Comparison of ENCODE assay signal across 1 cellular context in the genomic region with DNA sequence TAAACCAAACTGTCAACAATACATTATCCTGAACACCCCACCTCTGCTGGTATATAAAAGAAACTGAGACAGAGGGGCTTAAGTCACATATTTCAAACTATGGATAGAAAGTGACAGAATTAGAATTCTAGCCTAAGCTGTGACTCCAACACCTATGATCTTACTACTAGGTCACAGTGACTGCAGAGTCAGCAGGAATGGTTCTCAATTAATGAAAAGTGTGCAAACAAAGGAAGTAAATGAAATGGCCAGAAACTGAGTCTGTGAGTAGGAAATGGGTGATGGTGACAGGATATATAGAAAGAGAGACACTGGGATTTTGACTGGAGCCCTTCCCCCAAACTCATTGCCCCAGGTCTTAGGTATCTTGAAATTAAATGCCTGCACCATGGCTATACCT.
TF ChIP-seq lines count a peak whose summit lies in the region.

No MANE protein-coding gene starts in this region.

TF ChIP-seq in GM23338, 12 proteins besides CTCF, POLR2A, EP300 and RAD21:
- TF ChIP-seq, protein P1, sequence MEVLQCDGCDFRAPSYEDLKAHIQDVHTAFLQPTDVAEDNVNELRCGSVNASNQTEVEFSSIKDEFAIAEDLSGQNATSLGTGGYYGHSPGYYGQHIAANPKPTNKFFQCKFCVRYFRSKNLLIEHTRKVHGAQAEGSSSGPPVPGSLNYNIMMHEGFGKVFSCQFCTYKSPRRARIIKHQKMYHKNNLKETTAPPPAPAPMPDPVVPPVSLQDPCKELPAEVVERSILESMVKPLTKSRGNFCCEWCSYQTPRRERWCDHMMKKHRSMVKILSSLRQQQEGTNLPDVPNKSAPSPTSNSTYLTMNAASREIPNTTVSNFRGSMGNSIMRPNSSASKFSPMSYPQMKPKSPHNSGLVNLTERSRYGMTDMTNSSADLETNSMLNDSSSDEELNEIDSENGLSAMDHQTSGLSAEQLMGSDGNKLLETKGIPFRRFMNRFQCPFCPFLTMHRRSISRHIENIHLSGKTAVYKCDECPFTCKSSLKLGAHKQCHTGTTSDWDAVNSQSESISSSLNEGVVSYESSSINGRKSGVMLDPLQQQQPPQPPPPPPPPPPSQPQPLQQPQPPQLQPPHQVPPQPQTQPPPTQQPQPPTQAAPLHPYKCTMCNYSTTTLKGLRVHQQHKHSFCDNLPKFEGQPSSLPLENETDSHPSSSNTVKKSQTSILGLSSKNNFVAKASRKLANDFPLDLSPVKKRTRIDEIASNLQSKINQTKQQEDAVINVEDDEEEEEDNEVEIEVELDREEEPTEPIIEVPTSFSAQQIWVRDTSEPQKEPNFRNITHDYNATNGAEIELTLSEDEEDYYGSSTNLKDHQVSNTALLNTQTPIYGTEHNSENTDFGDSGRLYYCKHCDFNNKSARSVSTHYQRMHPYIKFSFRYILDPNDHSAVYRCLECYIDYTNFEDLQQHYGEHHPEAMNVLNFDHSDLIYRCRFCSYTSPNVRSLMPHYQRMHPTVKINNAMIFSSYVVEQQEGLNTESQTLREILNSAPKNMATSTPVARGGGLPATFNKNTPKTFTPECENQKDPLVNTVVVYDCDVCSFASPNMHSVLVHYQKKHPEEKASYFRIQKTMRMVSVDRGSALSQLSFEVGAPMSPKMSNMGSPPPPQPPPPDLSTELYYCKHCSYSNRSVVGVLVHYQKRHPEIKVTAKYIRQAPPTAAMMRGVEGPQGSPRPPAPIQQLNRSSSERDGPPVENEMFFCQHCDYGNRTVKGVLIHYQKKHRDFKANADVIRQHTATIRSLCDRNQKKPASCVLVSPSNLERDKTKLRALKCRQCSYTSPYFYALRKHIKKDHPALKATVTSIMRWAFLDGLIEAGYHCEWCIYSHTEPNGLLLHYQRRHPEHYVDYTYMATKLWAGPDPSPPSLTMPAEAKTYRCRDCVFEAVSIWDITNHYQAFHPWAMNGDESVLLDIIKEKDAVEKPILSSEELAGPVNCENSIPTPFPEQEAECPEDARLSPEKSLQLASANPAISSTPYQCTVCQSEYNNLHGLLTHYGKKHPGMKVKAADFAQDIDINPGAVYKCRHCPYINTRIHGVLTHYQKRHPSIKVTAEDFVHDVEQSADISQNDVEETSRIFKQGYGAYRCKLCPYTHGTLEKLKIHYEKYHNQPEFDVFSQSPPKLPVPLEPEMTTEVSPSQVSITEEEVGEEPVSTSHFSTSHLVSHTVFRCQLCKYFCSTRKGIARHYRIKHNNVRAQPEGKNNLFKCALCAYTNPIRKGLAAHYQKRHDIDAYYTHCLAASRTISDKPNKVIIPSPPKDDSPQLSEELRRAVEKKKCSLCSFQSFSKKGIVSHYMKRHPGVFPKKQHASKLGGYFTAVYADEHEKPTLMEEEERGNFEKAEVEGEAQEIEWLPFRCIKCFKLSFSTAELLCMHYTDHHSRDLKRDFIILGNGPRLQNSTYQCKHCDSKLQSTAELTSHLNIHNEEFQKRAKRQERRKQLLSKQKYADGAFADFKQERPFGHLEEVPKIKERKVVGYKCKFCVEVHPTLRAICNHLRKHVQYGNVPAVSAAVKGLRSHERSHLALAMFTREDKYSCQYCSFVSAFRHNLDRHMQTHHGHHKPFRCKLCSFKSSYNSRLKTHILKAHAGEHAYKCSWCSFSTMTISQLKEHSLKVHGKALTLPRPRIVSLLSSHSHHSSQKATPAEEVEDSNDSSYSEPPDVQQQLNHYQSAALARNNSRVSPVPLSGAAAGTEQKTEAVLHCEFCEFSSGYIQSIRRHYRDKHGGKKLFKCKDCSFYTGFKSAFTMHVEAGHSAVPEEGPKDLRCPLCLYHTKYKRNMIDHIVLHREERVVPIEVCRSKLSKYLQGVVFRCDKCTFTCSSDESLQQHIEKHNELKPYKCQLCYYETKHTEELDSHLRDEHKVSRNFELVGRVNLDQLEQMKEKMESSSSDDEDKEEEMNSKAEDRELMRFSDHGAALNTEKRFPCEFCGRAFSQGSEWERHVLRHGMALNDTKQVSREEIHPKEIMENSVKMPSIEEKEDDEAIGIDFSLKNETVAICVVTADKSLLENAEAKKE (CRISPR knock-in tag; IDR thresholded peaks at IDR 0.05): no peak
- TF ChIP-seq EZH2 (IDR thresholded peaks at IDR 0.05; ENCODE audit: low read depth, unreplicated experiment) (no peak), POLR2AphosphoS5 (IDR thresholded peaks at IDR 0.05; ENCODE audit: low read depth) (no peak), ZNF331 (CRISPR knock-in tag; IDR thresholded peaks at IDR 0.05; ENCODE audit: low read depth) (no peak), STAT1 (IDR thresholded peaks at IDR 0.05; ENCODE audit: unreplicated experiment) (no peak), NANOG (IDR thresholded peaks at IDR 0.05; ENCODE audit: borderline replicate concordance) (no peak), JUNB (IDR thresholded peaks at IDR 0.05; ENCODE audit: unreplicated experiment) (no peak), EZH2phosphoT487 (IDR thresholded peaks at IDR 0.05; ENCODE audit: unreplicated experiment) (no peak), CREB1 (CRISPR knock-in tag; IDR thresholded peaks at IDR 0.05; ENCODE audit: low read depth) (no peak), ZNF114 (CRISPR knock-in tag; IDR thresholded peaks at IDR 0.05) (no peak)
- TF ChIP-seq, protein P2, sequence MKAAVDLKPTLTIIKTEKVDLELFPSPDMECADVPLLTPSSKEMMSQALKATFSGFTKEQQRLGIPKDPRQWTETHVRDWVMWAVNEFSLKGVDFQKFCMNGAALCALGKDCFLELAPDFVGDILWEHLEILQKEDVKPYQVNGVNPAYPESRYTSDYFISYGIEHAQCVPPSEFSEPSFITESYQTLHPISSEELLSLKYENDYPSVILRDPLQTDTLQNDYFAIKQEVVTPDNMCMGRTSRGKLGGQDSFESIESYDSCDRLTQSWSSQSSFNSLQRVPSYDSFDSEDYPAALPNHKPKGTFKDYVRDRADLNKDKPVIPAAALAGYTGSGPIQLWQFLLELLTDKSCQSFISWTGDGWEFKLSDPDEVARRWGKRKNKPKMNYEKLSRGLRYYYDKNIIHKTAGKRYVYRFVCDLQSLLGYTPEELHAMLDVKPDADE (IDR thresholded peaks at IDR 0.05): no peak
- TF ChIP-seq, protein P3, sequence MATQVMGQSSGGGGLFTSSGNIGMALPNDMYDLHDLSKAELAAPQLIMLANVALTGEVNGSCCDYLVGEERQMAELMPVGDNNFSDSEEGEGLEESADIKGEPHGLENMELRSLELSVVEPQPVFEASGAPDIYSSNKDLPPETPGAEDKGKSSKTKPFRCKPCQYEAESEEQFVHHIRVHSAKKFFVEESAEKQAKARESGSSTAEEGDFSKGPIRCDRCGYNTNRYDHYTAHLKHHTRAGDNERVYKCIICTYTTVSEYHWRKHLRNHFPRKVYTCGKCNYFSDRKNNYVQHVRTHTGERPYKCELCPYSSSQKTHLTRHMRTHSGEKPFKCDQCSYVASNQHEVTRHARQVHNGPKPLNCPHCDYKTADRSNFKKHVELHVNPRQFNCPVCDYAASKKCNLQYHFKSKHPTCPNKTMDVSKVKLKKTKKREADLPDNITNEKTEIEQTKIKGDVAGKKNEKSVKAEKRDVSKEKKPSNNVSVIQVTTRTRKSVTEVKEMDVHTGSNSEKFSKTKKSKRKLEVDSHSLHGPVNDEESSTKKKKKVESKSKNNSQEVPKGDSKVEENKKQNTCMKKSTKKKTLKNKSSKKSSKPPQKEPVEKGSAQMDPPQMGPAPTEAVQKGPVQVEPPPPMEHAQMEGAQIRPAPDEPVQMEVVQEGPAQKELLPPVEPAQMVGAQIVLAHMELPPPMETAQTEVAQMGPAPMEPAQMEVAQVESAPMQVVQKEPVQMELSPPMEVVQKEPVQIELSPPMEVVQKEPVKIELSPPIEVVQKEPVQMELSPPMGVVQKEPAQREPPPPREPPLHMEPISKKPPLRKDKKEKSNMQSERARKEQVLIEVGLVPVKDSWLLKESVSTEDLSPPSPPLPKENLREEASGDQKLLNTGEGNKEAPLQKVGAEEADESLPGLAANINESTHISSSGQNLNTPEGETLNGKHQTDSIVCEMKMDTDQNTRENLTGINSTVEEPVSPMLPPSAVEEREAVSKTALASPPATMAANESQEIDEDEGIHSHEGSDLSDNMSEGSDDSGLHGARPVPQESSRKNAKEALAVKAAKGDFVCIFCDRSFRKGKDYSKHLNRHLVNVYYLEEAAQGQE (IDR thresholded peaks at IDR 0.05; ENCODE audit: unreplicated experiment): no peak
